In the genomic region with DNA sequence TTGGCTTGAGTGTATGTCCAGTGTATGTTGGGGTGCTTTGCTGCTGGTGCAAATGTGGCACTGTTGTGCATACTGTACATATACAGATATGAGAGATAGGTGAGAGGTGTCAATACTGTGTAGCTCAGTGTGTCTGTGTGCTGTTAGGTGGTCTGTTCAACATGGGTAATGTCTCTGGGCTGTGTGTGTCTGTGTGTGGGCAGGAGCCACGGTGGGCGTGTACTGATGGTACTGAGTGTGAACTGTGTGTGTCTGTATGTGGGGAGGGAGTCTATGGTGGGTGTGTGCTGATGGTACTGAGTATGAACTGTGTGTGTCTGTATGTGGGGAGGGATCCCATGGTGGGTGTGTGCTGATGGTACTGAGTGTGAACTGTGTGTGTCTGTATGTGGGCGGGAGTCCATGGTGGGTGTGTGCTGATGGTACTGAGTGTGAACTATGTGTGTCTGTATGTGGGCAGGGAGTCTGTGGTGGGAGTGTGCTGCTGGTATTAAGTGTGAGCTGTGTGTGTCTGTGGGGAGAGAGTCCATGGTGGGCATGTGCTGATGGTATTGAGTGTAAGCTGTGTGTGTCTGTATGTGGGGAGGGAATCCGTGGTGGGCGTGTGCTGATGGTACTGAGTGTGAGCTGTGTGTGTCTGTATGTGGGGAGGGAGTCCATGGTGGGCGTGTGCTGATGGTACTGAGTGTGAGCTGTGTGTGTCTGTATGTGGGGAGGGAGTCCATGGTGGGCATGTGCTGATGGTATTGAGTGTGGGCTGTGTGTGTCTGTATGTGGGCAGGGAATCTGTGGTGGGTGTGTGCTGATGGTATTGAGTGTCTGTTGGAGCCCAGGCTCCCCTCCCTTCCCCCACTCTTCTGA, we compare ENCODE assay signal across 1 cellular context.
A peak's percentile ranks its signal among the peaks of the same experiment; 100 is the strongest.
TF ChIP-seq lines count a peak whose summit lies in the region.

No MANE protein-coding gene starts in this region.

TF ChIP-seq in HEK293, 187 proteins besides CTCF, POLR2A, EP300 and RAD21 (continued from another document):
- peak; percentile 97 for TF ChIP-seq ZNF18 (tag by site-specific recombination; IDR thresholded peaks at IDR 0.05)
- TF ChIP-seq PRDM4 (tag by site-specific recombination; IDR thresholded peaks at IDR 0.05) = no peak
- 0 out of 2 replicates have a peak, but pooled peaks have one; percentile 14 for TF ChIP-seq ZNF398 (tag by site-specific recombination; IDR thresholded peaks at IDR 0.05)
- TF ChIP-seq ZNF777 (tag by site-specific recombination; IDR thresholded peaks at IDR 0.05; ENCODE audit: borderline replicate concordance) = no peak
